Comparison of ENCODE assay signal across 8 cellular contexts in genomic region chr12:132711169-132711843, GRCh38. TPM values are rescaled to one million over a fixed set of nuclear protein-coding genes. Genes with fewer than 3 reads are reported as not detected.
DNase-seq lines count a peak whose midpoint lies in the region; ATAC-seq, FAIRE-seq and TF ChIP-seq lines count a peak whose summit lies in the region.

No MANE protein-coding gene starts in this region.

- no peak for TF ChIP-seq CTCF in endothelial cell (IDR thresholded peaks at IDR 0.05; ENCODE audit: unreplicated experiment)

- H3K27me3 Mint-ChIP-seq in T-helper 17 cell (no peaks in the 10 kb centered on the region), endothelial cell (ENCODE audit: unreplicated experiment) (peaks cover 17% of the 10 kb centered on the region)
- H3K27me3 Mint-ChIP-seq in natural killer cell treated with Interleukin-12 subunit alpha and Interleukin-12 subunit beta and Interleukin-15 and Interleukin-18, amount 100 ng/mL, for 72 hours = no peaks in the 10 kb centered on the region

- H3K9me3 Mint-ChIP-seq in endothelial cell (ENCODE audit: unreplicated experiment) = no peaks in the 10 kb centered on the region
- H3K9me3 Mint-ChIP-seq in natural killer cell treated with Interleukin-12 subunit alpha and Interleukin-12 subunit beta and Interleukin-15 and Interleukin-18, amount 100 ng/mL, for 72 hours = no peaks in the 10 kb centered on the region

- TF ChIP-seq POLR2A in GM12891 (IDR thresholded peaks at IDR 0.05; ENCODE audit: low read depth, low read length) = no peak

- peak; percentile 4 to 7 for ATAC-seq in activated CD4-positive, CD25-positive, alpha-beta regulatory T cell treated with anti-CD3 and anti-CD28 coated beads, Interleukin-2, amount 50 U/mL, for 24 hours
- ATAC-seq in HG03060 (IDR thresholded peaks at IDR 0.05; ENCODE audit: low read depth, unreplicated experiment) (peak; percentile 6), T-helper 17 cell (no peak), HG02798 (IDR thresholded peaks at IDR 0.05; ENCODE audit: poor library complexity, unreplicated experiment) (no peak)
- peak; percentile 44 to 63 for ATAC-seq in natural killer cell treated with Interleukin-12 subunit alpha and Interleukin-12 subunit beta and Interleukin-15 and Interleukin-18, amount 100 ng/mL, for 72 hours

- H3K4me3 Mint-ChIP-seq in T-helper 17 cell = peak overlapping the region; percentile 87
- peak overlapping the region; percentile 89 for H3K4me3 Mint-ChIP-seq in endothelial cell (ENCODE audit: unreplicated experiment)
- H3K4me3 Mint-ChIP-seq in natural killer cell treated with Interleukin-12 subunit alpha and Interleukin-12 subunit beta and Interleukin-15 and Interleukin-18, amount 100 ng/mL, for 72 hours = peak overlapping the region; percentile 74

- H3K4me1 Mint-ChIP-seq in T-helper 17 cell = peaks cover 14% of the 10 kb centered on the region
- H3K4me1 Mint-ChIP-seq in endothelial cell (ENCODE audit: unreplicated experiment) = peaks cover 8% of the 10 kb centered on the region
- peaks cover 5 to 18% of the 10 kb centered on the region in 2 donors for H3K4me1 Mint-ChIP-seq in natural killer cell treated with Interleukin-12 subunit alpha and Interleukin-12 subunit beta and Interleukin-15 and Interleukin-18, amount 100 ng/mL, for 72 hours (ENCODE audit: low read depth in 2 of 2)

- H3K27ac Mint-ChIP-seq in T-helper 17 cell = no peak overlapping the region
- no peak overlapping the region for H3K27ac Mint-ChIP-seq in endothelial cell (ENCODE audit: unreplicated experiment)
- H3K27ac Mint-ChIP-seq in natural killer cell treated with Interleukin-12 subunit alpha and Interleukin-12 subunit beta and Interleukin-15 and Interleukin-18, amount 100 ng/mL, for 72 hours = peak overlapping the region in 1 of 2 donors; percentile 41

- H3K9me3 ChIP-seq in T-helper 17 cell (ENCODE audit: control insufficient read depth, low read length, poor library complexity, severe bottlenecking) = no peaks in the 10 kb centered on the region

- H3K36me3 Mint-ChIP-seq in T-helper 17 cell (ENCODE audit: low read depth) (no peaks in the 10 kb centered on the region), endothelial cell (ENCODE audit: low read depth, unreplicated experiment) (peaks cover 15% of the 10 kb centered on the region)
- H3K36me3 Mint-ChIP-seq in natural killer cell treated with Interleukin-12 subunit alpha and Interleukin-12 subunit beta and Interleukin-15 and Interleukin-18, amount 100 ng/mL, for 72 hours = no peaks in the 10 kb centered on the region

- no peak for FAIRE-seq in GM12891 (lab: Jason Lieb, UNC)

- DNase-seq in activated CD4-positive, CD25-positive, alpha-beta regulatory T cell (lab: John Stamatoyannopoulos, UW) = no peak
- DNase-seq in T-helper 17 cell = peak in 1 of 3 donors; percentile 20
- peak; percentile 33 for DNase-seq in endothelial cell (ENCODE audit: low spot score)
- DNase-seq in natural killer cell treated with Interleukin-12 subunit alpha and Interleukin-12 subunit beta and Interleukin-15 and Interleukin-18, amount 100 ng/mL, for 72 hours (ENCODE audit: low spot score) = peak; percentile 69
- no peak for DNase-seq in GM12891 (ENCODE audit: insufficient read length, low spot score)

TF ChIP-seq in GM12891, 5 proteins besides CTCF, POLR2A, EP300 and RAD21:
- no peak for TF ChIP-seq SPI1 (IDR thresholded peaks at IDR 0.05; ENCODE audit: low read depth, low read length)
- TF ChIP-seq POU2F2 (IDR thresholded peaks at IDR 0.05; ENCODE audit: low read depth, low read length) = no peak
- no peak for TF ChIP-seq PAX5 (IDR thresholded peaks at IDR 0.05; ENCODE audit: insufficient read depth, low read length, severe bottlenecking)
- TF ChIP-seq POLR2AphosphoS5 (IDR thresholded peaks at IDR 0.05; ENCODE audit: low read depth, low read length) = no peak
- TF ChIP-seq TAF1 (IDR thresholded peaks at IDR 0.05; ENCODE audit: low read depth, low read length) = no peak

RNA-seq across cellular contexts. Expression of gene PGAM5, which starts 0.7 kb away (rescaled TPM):
- total RNA-seq in T-helper 17 cell (10 to 100 TPM; 19.6 to 23.8 TPM), endothelial cell (ENCODE audit: unreplicated experiment) (43.9 TPM)
- 100 to 1,000 TPM in 1 of 2 donors, 10 to 100 TPM in 1; 54.9 to 114 TPM for total RNA-seq in natural killer cell treated with Interleukin-12 subunit alpha and Interleukin-12 subunit beta and Interleukin-15 and Interleukin-18, amount 100 ng/mL, for 72 hours
- 19.8 TPM for polyA plus RNA-seq in GM12891 (2012; ENCODE audit: low read depth, missing spikeins)

RNA-seq across cellular contexts. Expression of gene PXMP2, which starts 23.9 kb away (rescaled TPM):
- total RNA-seq in T-helper 17 cell (1 to 10 TPM; 3.0 to 3.1 TPM), endothelial cell (ENCODE audit: unreplicated experiment) (18.6 TPM)
- 10 to 100 TPM in 1 of 2 donors, 1 to 10 TPM in 1; 9.6 to 22.2 TPM for total RNA-seq in natural killer cell treated with Interleukin-12 subunit alpha and Interleukin-12 subunit beta and Interleukin-15 and Interleukin-18, amount 100 ng/mL, for 72 hours
- polyA plus RNA-seq in GM12891 (2012; ENCODE audit: low read depth, missing spikeins) = 32.8 TPM

RNA-seq across cellular contexts. Expression of gene POLE, which starts 24.2 kb away (rescaled TPM):
- total RNA-seq in T-helper 17 cell (10 to 100 TPM; 50.4 to 54.7 TPM), endothelial cell (ENCODE audit: unreplicated experiment) (137 TPM)
- total RNA-seq in natural killer cell treated with Interleukin-12 subunit alpha and Interleukin-12 subunit beta and Interleukin-15 and Interleukin-18, amount 100 ng/mL, for 72 hours = 100 to 1,000 TPM in 1 of 2 donors, 10 to 100 TPM in 1; 94.3 to 265 TPM
- polyA plus RNA-seq in GM12891 (2012; ENCODE audit: low read depth, missing spikeins) = 36.4 TPM

RNA-seq across cellular contexts. Expression of gene ANKLE2, which starts 50.3 kb away (rescaled TPM):
- total RNA-seq in T-helper 17 cell (10 to 100 TPM; 82.4 to 84.2 TPM), endothelial cell (ENCODE audit: unreplicated experiment) (96.2 TPM)
- total RNA-seq in natural killer cell treated with Interleukin-12 subunit alpha and Interleukin-12 subunit beta and Interleukin-15 and Interleukin-18, amount 100 ng/mL, for 72 hours = 100 to 1,000 TPM; 163 to 193 TPM
- 34.5 TPM for polyA plus RNA-seq in GM12891 (2012; ENCODE audit: low read depth, missing spikeins)

Comparison
In these comparisons a context has a peak if more than half of its experiments do, and no peak if none do; other contexts are left out.
1. ATAC-seq: peak in activated CD4-positive, CD25-positive, alpha-beta regulatory T cell treated with anti-CD3 and anti-CD28 coated beads, Interleukin-2, amount 50 U/mL, for 24 hours (2 of 2), HG03060 (single experiment) and natural killer cell treated with Interleukin-12 subunit alpha and Interleukin-12 subunit beta and Interleukin-15 and Interleukin-18, amount 100 ng/mL, for 72 hours (2 of 2); none in T-helper 17 cell (single experiment) and HG02798 (single experiment).
2. DNase-seq: peak in endothelial cell (single experiment) and natural killer cell treated with Interleukin-12 subunit alpha and Interleukin-12 subunit beta and Interleukin-15 and Interleukin-18, amount 100 ng/mL, for 72 hours (single experiment); none in activated CD4-positive, CD25-positive, alpha-beta regulatory T cell (0 of 4) and GM12891 (single experiment).
3. Peak in every context shown above with its lines, with median percentiles within 50 percentile points of each other: H3K4me3 Mint-ChIP-seq.